Comparison of ENCODE assay signal across 13 cellular contexts in the genomic region with DNA sequence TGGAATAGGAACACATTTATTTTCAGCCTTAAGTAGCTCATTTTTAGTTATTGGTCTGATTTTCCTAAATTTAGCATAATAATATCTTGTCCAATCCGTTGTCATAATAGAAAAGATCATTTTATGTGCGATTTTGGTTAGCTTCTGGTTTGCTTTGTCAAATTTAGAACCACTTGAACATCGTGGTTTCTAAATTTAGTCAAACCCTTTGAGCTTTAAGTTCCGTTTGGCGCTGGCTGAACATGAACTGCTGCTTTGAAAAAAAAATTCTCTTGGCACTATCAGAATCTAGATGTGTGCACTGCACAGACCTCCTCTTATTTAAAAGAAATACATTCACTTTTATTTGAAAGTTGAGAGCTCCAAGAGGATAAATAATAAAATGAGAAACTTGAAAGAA.
DNase-seq lines count a peak whose midpoint lies in the region; ATAC-seq and TF ChIP-seq lines count a peak whose summit lies in the region.
"Had no signal": no experiment of that assay in that cellular context is flagged by ENCODE, and none has a peak within 500 bp of the region (broad histone marks: within the 10 kb centered on the region; RNA-seq: fewer than 3 reads in every experiment).

No MANE protein-coding gene starts in this region.

- H3K27ac ChIP-seq in fibroblast of lung (ENCODE audit: insufficient read depth, low read length), result no peak overlapping the region
- H3K27ac ChIP-seq: psoas muscle had no signal

- H3K4me2 ChIP-seq in fibroblast of lung (ENCODE audit: extremely low read depth, insufficient read depth, low read length), result no peak overlapping the region

- H2AFZ ChIP-seq in fibroblast of lung (ENCODE audit: low read length), result peak overlapping the region; percentile 60

- DNase-seq in GM12865 (ENCODE audit: low read depth) (peak; percentile 63), NCI-H446 (lab: John Stamatoyannopoulos, UW) (peak; percentile 49 to 57), fibroblast of lung (ENCODE audit: low read depth in 2 of 2) (no peak), NCI-H1092 (lab: John Stamatoyannopoulos, UW) (no peak), HuH-7 (ENCODE audit: low spot score) (no peak)
- DNase-seq: effector CD8-positive, alpha-beta T cell; EL; IMR-90; psoas muscle; RPMI8226 had no signal

- no peaks in the 10 kb centered on the region for H3K36me3 ChIP-seq in fibroblast of lung (ENCODE audit: control insufficient read depth, insufficient read depth, low read length)

- H3K9me3 ChIP-seq in fibroblast of lung (ENCODE audit: control insufficient read depth, insufficient read depth, low read depth, low read length), result no peaks in the 10 kb centered on the region
- H3K9me3 ChIP-seq: psoas muscle had no signal

- H3K4me3 ChIP-seq in GM12865 (ENCODE audit: low read depth, low read length) (no peak overlapping the region), fibroblast of lung (replicated peaks in 1 of 4; ENCODE audit: control extremely low read depth in 1 of 4, insufficient read depth in 1 of 4, low read depth in 3 of 4, low read length in 4 of 4) (no peak overlapping the region)
- H3K4me3 ChIP-seq: psoas muscle had no signal

- ATAC-seq in GM21717 (IDR thresholded peaks at IDR 0.05; ENCODE audit: unreplicated experiment) (peak; percentile 55), HG02642 (IDR thresholded peaks at IDR 0.05; ENCODE audit: poor library complexity, unreplicated experiment) (no peak), HG03565 (IDR thresholded peaks at IDR 0.05; ENCODE audit: unreplicated experiment) (no peak)
- ATAC-seq: psoas muscle had no signal

- no peaks in the 10 kb centered on the region for H3K4me1 ChIP-seq in fibroblast of lung (ENCODE audit: control insufficient read depth, extremely low read depth, insufficient read depth, low read length)

- H3K9ac ChIP-seq in fibroblast of lung (ENCODE audit: insufficient read depth, low read length), result no peak overlapping the region

- H4K20me1 ChIP-seq in fibroblast of lung (ENCODE audit: control insufficient read depth, extremely low read depth, insufficient read depth, low read length), result no peaks in the 10 kb centered on the region

- no peaks in the 10 kb centered on the region for H3K27me3 ChIP-seq in fibroblast of lung (ENCODE audit: control insufficient read depth, insufficient read depth, low read length)

- TF ChIP-seq CTCF in GM12865 (IDR thresholded peaks at IDR 0.05; ENCODE audit: insufficient read depth, low read depth, low read length, missing control alignments) (no peak), fibroblast of lung (conservative IDR thresholded peaks at IDR 0.05 in 1 of 2, IDR thresholded peaks at IDR 0.05 in 1 of 2; ENCODE audit: low read depth in 1 of 2, low read length in 2 of 2) (no peak)

- no peaks in the 10 kb centered on the region for H3K79me2 ChIP-seq in fibroblast of lung (ENCODE audit: control insufficient read depth, insufficient read depth, low read length)

Comparison
In these comparisons a context has a peak if more than half of its experiments do, and no peak if none do; other contexts are left out.
1. DNase-seq: peak in GM12865 (single experiment) and NCI-H446 (2 of 2); none in fibroblast of lung (0 of 2), NCI-H1092 (single experiment) and HuH-7 (single experiment).